1 cellular context compared by ENCODE assay signal in genomic region chr2:232588680-232589585, GRCh38.
A peak's percentile ranks its signal among the peaks of the same experiment; 100 is the strongest.
TF ChIP-seq lines count a peak whose summit lies in the region.

No MANE protein-coding gene starts in this region.

TF ChIP-seq in H1, 55 proteins besides CTCF, POLR2A, EP300 and RAD21:
- TF ChIP-seq SIRT6 (IDR thresholded peaks at IDR 0.05; ENCODE audit: low read length): no peak
- 0 out of 2 replicates have a peak, but pooled peaks have one; percentile 2 for TF ChIP-seq MAFK (IDR thresholded peaks at IDR 0.05; ENCODE audit: low read depth, low read length)
